9 cellular contexts compared by ENCODE assay signal in genomic region chr17:7479139-7479388, GRCh38. TPM values are rescaled to one million over a fixed set of nuclear protein-coding genes. Genes with fewer than 3 reads are reported as not detected.
A peak's percentile ranks its signal among the peaks of the same experiment; 100 is the strongest.
DNase-seq lines count a peak whose midpoint lies in the region; ATAC-seq and TF ChIP-seq lines count a peak whose summit lies in the region.
"Had no signal": no experiment of that assay in that cellular context is flagged by ENCODE, and none has a peak within 500 bp of the region (broad histone marks: within the 10 kb centered on the region; RNA-seq: fewer than 3 reads in every experiment).

No MANE protein-coding gene starts in this region.

- H4K8ac ChIP-seq in IMR-90 (ENCODE audit: low read depth in 2 of 2, low read length in 2 of 2), result peak overlapping the region; percentile 55 to 73; a peak in 2 of 4 replicates

- peak overlapping the region; percentile 94; the same call in 1 of the 2 replicates for H4K91ac ChIP-seq in IMR-90 (ENCODE audit: insufficient read depth, low read depth, low read length)

- peak overlapping the region; percentile 22; the same call in 1 of the 2 replicates for H3K18ac ChIP-seq in IMR-90 (ENCODE audit: low read depth, low read length)

- peak overlapping the region; percentile 98 for H2AK9ac ChIP-seq in IMR-90 (replicated peaks; ENCODE audit: low read depth, low read length, poor library complexity)

- in situ Hi-C loops in IMR-90 (cut with MboI; ENCODE audit: low sequenced_read_pairs), result no loop called here

- H3K9me3 ChIP-seq in IMR-90 (ENCODE audit: control insufficient read depth, insufficient read depth, low read length), result no peaks in the 10 kb centered on the region
- no peaks in the 10 kb centered on the region for H3K9me3 ChIP-seq in mucosa of stomach (ENCODE audit: control insufficient read depth, low read length)

- peaks cover 26% of the 10 kb centered on the region for H3K4me1 ChIP-seq in IMR-90 (ENCODE audit: control insufficient read depth, insufficient read depth, low read length)
- H3K4me1 ChIP-seq in mucosa of stomach (ENCODE audit: control insufficient read depth, insufficient read depth, low read length), result peaks cover 47% of the 10 kb centered on the region

- 0 out of 2 replicates have a peak, but pooled peaks have one; percentile 0 for TF ChIP-seq RAD21 in IMR-90 (IDR thresholded peaks at IDR 0.05; ENCODE audit: low read length)

- no peak overlapping the region for H2BK15ac ChIP-seq in IMR-90 (ENCODE audit: low read depth, low read length)

- H2BK20ac ChIP-seq in IMR-90 (ENCODE audit: low read depth, low read length), result no peak overlapping the region

- H2AK5ac ChIP-seq in IMR-90 (ENCODE audit: low read depth, low read length), result peak overlapping the region; percentile 50; the same call in 1 of the 2 replicates

- TF ChIP-seq POLR2A in IMR-90 (IDR thresholded peaks at IDR 0.05; ENCODE audit: low read depth, low read length), result no peak

- H3K36me3 ChIP-seq in IMR-90 (ENCODE audit: control insufficient read depth, insufficient read depth, low read length), result peaks cover 5% of the 10 kb centered on the region; the same call in 1 of the 2 replicates
- H3K36me3 ChIP-seq in mucosa of stomach (ENCODE audit: control insufficient read depth, insufficient read depth, low read length), result no peaks in the 10 kb centered on the region

- H3K27ac ChIP-seq in 22Rv1, result peak overlapping the region; percentile 86
- peak overlapping the region; percentile 91 for H3K27ac ChIP-seq in IMR-90 (ENCODE audit: insufficient read depth, low read length)
- H3K27ac ChIP-seq in caudate nucleus (ENCODE audit: low read depth, low read length), result peak overlapping the region; percentile 98

- H2AFZ ChIP-seq in IMR-90 (replicated peaks; ENCODE audit: low read length, poor library complexity), result peak overlapping the region; percentile 88

- dilution Hi-C loops in IMR-90 (cut with HindIII; ENCODE audit: low sequenced_read_pairs, unreplicated experiment), result no loop called here

- POLR2A ChIA-PET in IMR-90 (lab: Charles Lee; ENCODE audit: unreplicated experiment), result interaction anchor here (0.6 to 0.7 kb wide), 2 partner anchors 25 to 1001 kb away, joined by 3 to 4 read pairs; no protein-coding TSS in a partner anchor

- ATAC-seq in IMR-90 (ENCODE audit: low read depth), result no peak

- H3K56ac ChIP-seq in IMR-90 (ENCODE audit: extremely low read depth, insufficient read depth, low read length), result peak overlapping the region; percentile 84

- no peak overlapping the region; the same call in 1 of the 2 replicates for H3K4me2 ChIP-seq in IMR-90 (ENCODE audit: low read depth, low read length)

- peak overlapping the region; percentile 81; the same call in 1 of the 2 replicates for H3K23ac ChIP-seq in IMR-90 (ENCODE audit: low read depth, low read length)

- H3K9me1 ChIP-seq in IMR-90 (ENCODE audit: insufficient read depth, low read length), result peaks cover 24% of the 10 kb centered on the region

- DNase-seq in IMR-90 (no peak), caudate nucleus (lab: John Stamatoyannopoulos, UW) (peak in 4 of 61 donors; percentile 43 to 64 (median 54)), SKM-1 (lab: John Stamatoyannopoulos, UW; ENCODE audit: unreplicated experiment) (no peak), DMS114 treated with DMSO at 0.1 percent for 48 hours (lab: John Stamatoyannopoulos, UW; ENCODE audit: unreplicated experiment) (no peak), NCI-H1930 (lab: John Stamatoyannopoulos, UW) (no peak)
- no peak for DNase-seq in activated CD4-positive, CD25-positive, alpha-beta regulatory T cell (lab: John Stamatoyannopoulos, UW)

- H3K4me3 ChIP-seq in IMR-90 (ENCODE audit: insufficient read depth, low read depth, low read length) (peak overlapping the region; percentile 76), mucosa of stomach (ENCODE audit: low read length) (peak overlapping the region; percentile 66)

- CTCF ChIA-PET in IMR-90 (lab: Yijun Ruan, JAX), result no interaction called here

- WGBS in IMR-90 (ENCODE audit: extremely low coverage in 2 of 2, insufficient read length in 1 of 2), 2 experiments, result 0% methylated on average over 17 of the region's 27 CpGs; no CpG with 5 or more reads in 1 of the 2 experiments

- peak overlapping the region; percentile 93 for H3K4ac ChIP-seq in IMR-90 (ENCODE audit: low read depth, low read length)

- peak overlapping the region; percentile 94 for H3K9ac ChIP-seq in IMR-90 (ENCODE audit: low read depth, low read length)
- peak overlapping the region; percentile 93 for H3K9ac ChIP-seq in mucosa of stomach (ENCODE audit: low read length)

- H3K14ac ChIP-seq in IMR-90 (replicated peaks; ENCODE audit: low read depth, low read length), result peak overlapping the region; percentile 74

- H3K27me3 ChIP-seq in IMR-90 (ENCODE audit: control insufficient read depth, insufficient read depth, low read length) (no peaks in the 10 kb centered on the region), mucosa of stomach (ENCODE audit: control insufficient read depth, insufficient read depth, low read length) (no peaks in the 10 kb centered on the region)

- intact Hi-C loops in IMR-90 (cut with micrococcal nuclease), result loop anchor here (2.0 kb wide), 1 partner anchor 128 kb away; no protein-coding TSS in a partner anchor

- peak overlapping the region; percentile 38 for H4K5ac ChIP-seq in IMR-90 (ENCODE audit: low read depth, low read length)

- TF ChIP-seq CTCF in 22Rv1 (IDR thresholded peaks at IDR 0.05), result no peak
- no peak for TF ChIP-seq CTCF in IMR-90 (conservative IDR thresholded peaks at IDR 0.05; ENCODE audit: low read depth, low read length)

- no TSS peak for BruUV-seq in IMR-90 (replicated peaks; lab: Mats Ljungman, UMichigan)

- peak overlapping the region; percentile 86 for H2BK5ac ChIP-seq in IMR-90 (ENCODE audit: low read depth, low read length, poor library complexity, severe bottlenecking)

- H2BK120ac ChIP-seq in IMR-90 (ENCODE audit: low read depth, low read length), result peak overlapping the region; percentile 49; the same call in 1 of the 2 replicates

- H4K20me1 ChIP-seq in IMR-90 (ENCODE audit: insufficient read depth, low read length), result peaks cover 48% of the 10 kb centered on the region

- peaks cover 5 to 69% of the 10 kb centered on the region in 2 experiments; a peak in 3 of 4 replicates for H3K79me1 ChIP-seq in IMR-90 (ENCODE audit: low read depth in 1 of 2, low read length in 2 of 2)

TF ChIP-seq in IMR-90, 13 proteins besides CTCF, POLR2A, EP300 and RAD21:
- TF ChIP-seq BHLHE40 (IDR thresholded peaks at IDR 0.05; ENCODE audit: low read depth, low read length) (no peak), RCOR1 (IDR thresholded peaks at IDR 0.05; ENCODE audit: insufficient replicate concordance, low read length) (no peak), MAFK (IDR thresholded peaks at IDR 0.05; ENCODE audit: low read depth, low read length) (no peak), MXI1 (IDR thresholded peaks at IDR 0.05; ENCODE audit: borderline replicate concordance, low read depth, low read length) (peak; percentile 33; the same call in 1 of the 2 replicates), CHD1 (IDR thresholded peaks at IDR 0.05; ENCODE audit: low read depth, low read length) (0 out of 2 replicates have a peak, but pooled peaks have one; percentile 84), ELK1 (IDR thresholded peaks at IDR 0.05; ENCODE audit: borderline replicate concordance, low read depth, low read length) (no peak)
TF ChIP-seq in IMR-90: peak in this region for 2.

RNA-seq across cellular contexts. Expression of gene ZBTB4, which starts 0.4 kb away (rescaled TPM):
- 6.3 and 8.3 TPM in 2 replicates for total RNA-seq in IMR-90 (2012; rRNA removed)
- polyA plus RNA-seq in IMR-90 (2012; rRNA removed), result 20.1 and 20.3 TPM in 2 replicates
- 12.2 and 17.4 TPM in 2 replicates for polyA plus RNA-seq in IMR-90 (2012; cell fraction: cytosol; rRNA removed)
- 49.1 and 50.3 TPM in 2 replicates for polyA plus RNA-seq in IMR-90 (2012; cell fraction: nucleus; rRNA removed; ENCODE audit: low replicate concordance)

RNA-seq across cellular contexts. Expression of gene SLC35G6, which starts 2.2 kb away (rescaled TPM):
- not detected in 2 replicates for total RNA-seq in IMR-90 (2012; rRNA removed)
- not detected in 2 replicates for polyA plus RNA-seq in IMR-90 (2012; rRNA removed)
- polyA plus RNA-seq in IMR-90 (2012; cell fraction: cytosol; rRNA removed), result not detected in 2 replicates
- polyA plus RNA-seq in IMR-90 (2012; cell fraction: nucleus; rRNA removed; ENCODE audit: low replicate concordance), result not detected in 2 replicates
- total RNA-seq: SK-MEL-5 had no signal

RNA-seq across cellular contexts. Expression of gene POLR2A, which starts 5.1 kb away (rescaled TPM):
- 56.4 and 56.6 TPM in 2 replicates for total RNA-seq in IMR-90 (2012; rRNA removed)
- polyA plus RNA-seq in IMR-90 (2012; rRNA removed), result 38.4 and 54.0 TPM in 2 replicates
- 27.6 and 39.2 TPM in 2 replicates for polyA plus RNA-seq in IMR-90 (2012; cell fraction: cytosol; rRNA removed)
- polyA plus RNA-seq in IMR-90 (2012; cell fraction: nucleus; rRNA removed; ENCODE audit: low replicate concordance), result 56.8 and 69.7 TPM in 2 replicates

RNA-seq across cellular contexts. Expression of gene CHRNB1, which starts 34.2 kb away (rescaled TPM):
- 4.2 and 4.3 TPM in 2 replicates for total RNA-seq in IMR-90 (2012; rRNA removed)
- polyA plus RNA-seq in IMR-90 (2012; rRNA removed), result 6.0 and 6.4 TPM in 2 replicates
- 7.0 and 8.0 TPM in 2 replicates for polyA plus RNA-seq in IMR-90 (2012; cell fraction: cytosol; rRNA removed)
- polyA plus RNA-seq in IMR-90 (2012; cell fraction: nucleus; rRNA removed; ENCODE audit: low replicate concordance), result 0.76 and 1.6 TPM in 2 replicates

RNA-seq across cellular contexts. Expression of gene FGF11, which starts 39.8 kb away (rescaled TPM):
- total RNA-seq in IMR-90 (2012; rRNA removed), result 0.18 and 0.28 TPM in 2 replicates
- polyA plus RNA-seq in IMR-90 (2012; rRNA removed), result 0.99 and 1.1 TPM in 2 replicates
- polyA plus RNA-seq in IMR-90 (2012; cell fraction: cytosol; rRNA removed), result 0.96 and 1.8 TPM in 2 replicates
- 3.8 and 3.9 TPM in 2 replicates for polyA plus RNA-seq in IMR-90 (2012; cell fraction: nucleus; rRNA removed; ENCODE audit: low replicate concordance)
